ENCODE assay signal across 19 cellular contexts in the genomic region with DNA sequence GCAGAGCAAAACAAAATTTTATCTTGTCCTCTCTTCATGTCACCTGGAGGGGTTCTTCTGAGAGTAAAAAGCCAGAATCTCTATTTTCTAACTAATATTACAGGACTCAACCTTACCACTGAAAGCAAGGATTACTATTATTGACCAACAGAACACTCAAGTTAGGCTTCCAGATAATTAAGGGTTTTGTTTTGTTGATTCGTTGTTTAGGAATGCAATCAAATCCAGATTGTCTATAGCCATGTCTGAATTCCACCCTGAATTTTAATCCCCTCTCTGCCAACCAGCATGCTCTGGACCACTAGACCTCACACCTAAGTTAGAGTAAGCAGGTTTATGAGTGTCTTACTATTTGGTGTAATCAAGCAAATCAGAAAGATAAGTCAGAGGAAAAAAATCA.
"Had no signal": no experiment of that assay in that cellular context is flagged by ENCODE, and none has a peak within 500 bp of the region (broad histone marks: within the 10 kb centered on the region; RNA-seq: fewer than 3 reads in every experiment).

No MANE protein-coding gene starts in this region.

- H3K4me3 ChIP-seq: mucosa of descending colon, prostate gland, right lobe of liver, thoracic aorta, upper lobe of left lung had no signal

- H3K9me3 ChIP-seq: mucosa of descending colon, prostate gland, right lobe of liver, thoracic aorta, upper lobe of left lung had no signal

- DNase-seq: activated CD4-positive, alpha-beta T cell treated with anti-CD3 and anti-CD28 coated beads, Interleukin-2, amount 10 ng/mL, durations not matched to agents 7 days and 5 days; activated CD8-positive, alpha-beta T cell treated with anti-CD3 and anti-CD28 coated beads, Interleukin-2, amount 10 ng/mL, durations not matched to agents 7 days and 5 days; activated naive CD4-positive, alpha-beta T cell treated with anti-CD3 and anti-CD28 coated beads for 36 hours; activated T-cell treated with anti-CD3 and anti-CD28 coated beads, Interleukin-2, amount 50 U/mL, for 24 hours; anterior cingulate cortex; caudate nucleus; immature natural killer cell; kidney glomerular epithelial cell; left ventricle myocardium superior; mucosa of descending colon; naive B cell; right lobe of liver; stimulated activated CD4-positive, alpha-beta T cell treated with anti-CD3 and anti-CD28 coated beads, Interleukin-4, amount 100 ng/mL, for 24 hours; upper lobe of left lung had no signal

- H3K4me1 ChIP-seq: prostate gland, right lobe of liver had no signal

- ATAC-seq: activated CD4-positive, CD25-positive, alpha-beta regulatory T cell treated with anti-CD3 and anti-CD28 coated beads, Interleukin-2, amount 50 U/mL, for 24 hours; activated CD8-positive, alpha-beta T cell treated with anti-CD3 and anti-CD28 coated beads, Interleukin-2, amount 10 ng/mL, durations not matched to agents 7 days and 5 days; left ventricle myocardium superior; mucosa of descending colon; right lobe of liver; stimulated activated effector memory CD8-positive, alpha-beta T cell treated with anti-CD3 and anti-CD28 coated beads, Interleukin-12 subunit alpha, Interleukin-12 subunit beta, amount 100 ng/mL, for 72 hours had no signal

- H3K36me3 ChIP-seq: prostate gland, right lobe of liver, thoracic aorta, upper lobe of left lung had no signal

- H3K27me3 ChIP-seq: right lobe of liver, upper lobe of left lung had no signal

- H3K27ac ChIP-seq: epithelial cell of prostate, prostate gland, right lobe of liver, thoracic aorta, upper lobe of left lung had no signal
